In the genomic region with DNA sequence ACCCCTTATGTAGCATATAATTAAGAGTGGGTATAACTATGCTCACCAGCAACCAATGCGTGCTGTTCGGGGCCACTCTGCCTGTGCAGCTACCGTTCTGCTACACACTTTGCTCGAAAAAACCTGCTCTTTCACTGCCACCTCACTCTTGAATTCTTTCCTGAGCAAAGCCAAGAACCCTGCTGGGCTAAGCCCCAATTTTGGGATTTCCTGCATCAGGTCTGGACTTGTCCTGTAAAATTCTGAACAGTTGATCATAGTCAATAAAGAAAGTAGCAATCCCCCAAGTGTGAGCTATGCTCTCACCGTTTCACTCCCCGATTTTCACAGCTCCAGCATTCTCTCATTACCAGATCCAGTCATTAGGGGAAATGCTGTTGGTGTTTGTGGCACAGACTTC, we compare ENCODE assay signal across 1 cellular context.
TF ChIP-seq lines count a peak whose summit lies in the region.

No MANE protein-coding gene starts in this region.

TF ChIP-seq in K562, 482 proteins besides CTCF, POLR2A, EP300 and RAD21 (continued from another document):
- TF ChIP-seq ZNF146 (CRISPR knock-in tag; IDR thresholded peaks at IDR 0.05; ENCODE audit: unreplicated experiment) = no peak
